In genomic region chr10:132302421-132302820, GRCh38 we compare ENCODE assay signal across 21 cellular contexts. TPM values are rescaled to one million over a fixed set of nuclear protein-coding genes. Genes with fewer than 3 reads are reported as not detected.
DNase-seq lines count a peak whose midpoint lies in the region; ATAC-seq and TF ChIP-seq lines count a peak whose summit lies in the region.
"Had no signal": no experiment of that assay in that cellular context is flagged by ENCODE, and none has a peak within 500 bp of the region (broad histone marks: within the 10 kb centered on the region; RNA-seq: fewer than 3 reads in every experiment).

No MANE protein-coding gene starts in this region.

- H3K4me3 ChIP-seq in osteoblast (ENCODE audit: insufficient read depth, low read length) = no peak overlapping the region
- H3K4me3 ChIP-seq: A549, GM23338 had no signal

- peaks cover 17% of the 10 kb centered on the region for H3K27me3 ChIP-seq in osteoblast (ENCODE audit: insufficient read depth, low read length)

- peak; percentile 25 for DNase-seq in activated naive CD8-positive, alpha-beta T cell treated with anti-CD3 and anti-CD28 coated beads, Interleukin-2, amount 10 ng/mL, durations not matched to agents 7 days and 5 days
- DNase-seq in activated naive CD8-positive, alpha-beta T cell treated with anti-CD3 and anti-CD28 coated beads for 36 hours = no peak
- DNase-seq in osteoblast (ENCODE audit: insufficient read length, low spot score, missing footprints) = peak; percentile 73
- DNase-seq in stimulated activated CD4-positive, alpha-beta T cell treated with anti-CD3 and anti-CD28 coated beads, Interleukin-4, amount 100 ng/mL, for 4 hours = no peak
- DNase-seq: CD8-positive, alpha-beta T cell; DMS53; EL; KG1; NCI-H1417; NCI-H187; NCI-H2227 treated with DMSO at 0.1 percent for 48 hours; NCI-H524; NCI-H82; RPMI8226; SHP77 treated with DMSO at 0.1 percent for 48 hours had no signal

- peaks cover 4% of the 10 kb centered on the region for H3K4me1 Mint-ChIP-seq in activated naive CD8-positive, alpha-beta T cell treated with anti-CD3 and anti-CD28 coated beads, Interleukin-2, amount 10 ng/mL, durations not matched to agents 7 days and 5 days
- H3K4me1 Mint-ChIP-seq in activated naive CD8-positive, alpha-beta T cell treated with anti-CD3 and anti-CD28 coated beads for 36 hours = peaks cover 3% of the 10 kb centered on the region

- no peaks in the 10 kb centered on the region for H3K79me2 ChIP-seq in osteoblast (ENCODE audit: insufficient read depth, low read length)

- no peak for ATAC-seq in activated naive CD8-positive, alpha-beta T cell treated with anti-CD3 and anti-CD28 coated beads, Interleukin-2, amount 10 ng/mL, durations not matched to agents 7 days and 5 days (ENCODE audit: low read depth)
- ATAC-seq in HG03175 (IDR thresholded peaks at IDR 0.05; ENCODE audit: unreplicated experiment) = no peak
- ATAC-seq in GM18873 (IDR thresholded peaks at IDR 0.05; ENCODE audit: low FRiP score, unreplicated experiment) = no peak
- ATAC-seq: A549; CD8-positive, alpha-beta T cell; GM23338; HCT116 had no signal

- POLR2A ChIA-PET in activated naive CD8-positive, alpha-beta T cell treated with anti-CD3 and anti-CD28 coated beads, Interleukin-2, amount 10 ng/mL, durations not matched to agents 7 days and 5 days (lab: Charles Lee) = no interaction called here

- peaks cover 19% of the 10 kb centered on the region for H3K27me3 Mint-ChIP-seq in activated naive CD8-positive, alpha-beta T cell treated with anti-CD3 and anti-CD28 coated beads, Interleukin-2, amount 10 ng/mL, durations not matched to agents 7 days and 5 days
- H3K27me3 Mint-ChIP-seq in activated naive CD8-positive, alpha-beta T cell treated with anti-CD3 and anti-CD28 coated beads for 36 hours = no peaks in the 10 kb centered on the region

- no peaks in the 10 kb centered on the region for H3K36me3 ChIP-seq in osteoblast (ENCODE audit: insufficient read depth, low read length)

- H3K4me1 ChIP-seq in osteoblast (ENCODE audit: insufficient read depth, low read length) = no peaks in the 10 kb centered on the region

- H3K36me3 Mint-ChIP-seq in activated naive CD8-positive, alpha-beta T cell treated with anti-CD3 and anti-CD28 coated beads, Interleukin-2, amount 10 ng/mL, durations not matched to agents 7 days and 5 days = no peaks in the 10 kb centered on the region
- no peaks in the 10 kb centered on the region for H3K36me3 Mint-ChIP-seq in activated naive CD8-positive, alpha-beta T cell treated with anti-CD3 and anti-CD28 coated beads for 36 hours
- H3K36me3 Mint-ChIP-seq: CD8-positive, alpha-beta T cell had no signal

- no peaks in the 10 kb centered on the region for H3K9me3 Mint-ChIP-seq in activated naive CD8-positive, alpha-beta T cell treated with anti-CD3 and anti-CD28 coated beads, Interleukin-2, amount 10 ng/mL, durations not matched to agents 7 days and 5 days
- H3K9me3 Mint-ChIP-seq in activated naive CD8-positive, alpha-beta T cell treated with anti-CD3 and anti-CD28 coated beads for 36 hours = no peaks in the 10 kb centered on the region
- H3K9me3 Mint-ChIP-seq: CD8-positive, alpha-beta T cell had no signal

- no peak overlapping the region for H3K27ac Mint-ChIP-seq in activated naive CD8-positive, alpha-beta T cell treated with anti-CD3 and anti-CD28 coated beads, Interleukin-2, amount 10 ng/mL, durations not matched to agents 7 days and 5 days
- H3K27ac Mint-ChIP-seq in activated naive CD8-positive, alpha-beta T cell treated with anti-CD3 and anti-CD28 coated beads for 36 hours = no peak overlapping the region
- H3K27ac Mint-ChIP-seq: CD8-positive, alpha-beta T cell; GM23338 had no signal

- H3K4me3 Mint-ChIP-seq in activated naive CD8-positive, alpha-beta T cell treated with anti-CD3 and anti-CD28 coated beads, Interleukin-2, amount 10 ng/mL, durations not matched to agents 7 days and 5 days = no peak overlapping the region
- no peak overlapping the region for H3K4me3 Mint-ChIP-seq in activated naive CD8-positive, alpha-beta T cell treated with anti-CD3 and anti-CD28 coated beads for 36 hours
- H3K4me3 Mint-ChIP-seq: CD8-positive, alpha-beta T cell; GM23338 had no signal

- H4K20me1 ChIP-seq in osteoblast (ENCODE audit: insufficient read depth, low read length) = peaks cover 11% of the 10 kb centered on the region

- H3K4me2 ChIP-seq in osteoblast (ENCODE audit: insufficient read depth, low read length) = no peak overlapping the region
- H3K4me2 ChIP-seq: A549, GM23338 had no signal

- H3K27ac ChIP-seq in cingulate gyrus (ENCODE audit: low read depth, low read length) (peak overlapping the region; percentile 12), osteoblast (ENCODE audit: low read depth, low read length) (no peak overlapping the region)
- H3K27ac ChIP-seq: A549 had no signal

- TF ChIP-seq CTCF in osteoblast (IDR thresholded peaks at IDR 0.05; ENCODE audit: extremely low read depth, low read depth, low read length) = no peak

- H3K9me3 ChIP-seq in osteoblast (ENCODE audit: low read depth, low read length) = no peaks in the 10 kb centered on the region
- H3K9me3 ChIP-seq: A549 had no signal

- H2AFZ ChIP-seq in osteoblast (ENCODE audit: low read length) = no peak overlapping the region
- H2AFZ ChIP-seq: GM23338 had no signal

RNA-seq across cellular contexts. Expression of gene STK32C, which starts 5.3 kb away (rescaled TPM):
- total RNA-seq in activated naive CD8-positive, alpha-beta T cell treated with anti-CD3 and anti-CD28 coated beads, Interleukin-2, amount 10 ng/mL, durations not matched to agents 7 days and 5 days = 10 to 100 TPM; 12.5 TPM
- total RNA-seq in activated naive CD8-positive, alpha-beta T cell treated with anti-CD3 and anti-CD28 coated beads for 36 hours = 10 to 100 TPM; 15.3 to 16.2 TPM
- total RNA-seq in osteoblast = 12.7 and 14.5 TPM in 2 replicates

RNA-seq across cellular contexts. Expression of gene LRRC27, which starts 29.6 kb away (rescaled TPM):
- total RNA-seq in activated naive CD8-positive, alpha-beta T cell treated with anti-CD3 and anti-CD28 coated beads, Interleukin-2, amount 10 ng/mL, durations not matched to agents 7 days and 5 days = 1 to 10 TPM; 4.7 to 6.3 TPM
- 1 to 10 TPM; 3.5 to 3.8 TPM for total RNA-seq in activated naive CD8-positive, alpha-beta T cell treated with anti-CD3 and anti-CD28 coated beads for 36 hours
- total RNA-seq in osteoblast = 11.2 and 13.4 TPM in 2 replicates

Comparison
In these comparisons a context has a peak if more than half of its experiments do, and no peak if none do; other contexts are left out.
1. DNase-seq: peak in activated naive CD8-positive, alpha-beta T cell treated with anti-CD3 and anti-CD28 coated beads, Interleukin-2, amount 10 ng/mL, durations not matched to agents 7 days and 5 days (single experiment) and osteoblast (single experiment); none in activated naive CD8-positive, alpha-beta T cell treated with anti-CD3 and anti-CD28 coated beads for 36 hours (single experiment) and stimulated activated CD4-positive, alpha-beta T cell treated with anti-CD3 and anti-CD28 coated beads, Interleukin-4, amount 100 ng/mL, for 4 hours (0 of 2).